ENCODE assay signal across 8 cellular contexts in genomic region chr1:151251656-151252470, GRCh38. TPM values are rescaled to one million over a fixed set of nuclear protein-coding genes. Genes with fewer than 3 reads are reported as not detected.
DNase-seq lines count a peak whose midpoint lies in the region; ATAC-seq lines count a peak whose summit lies in the region.

No MANE protein-coding gene starts in this region.

- H2AK5ac ChIP-seq in mesendoderm (ENCODE audit: low read length) = no peak overlapping the region

- no peak overlapping the region for H3K4ac ChIP-seq in mesendoderm (ENCODE audit: low read depth, low read length)

- peaks cover 8% of the 10 kb centered on the region for H3K4me1 ChIP-seq in effector memory CD4-positive, alpha-beta T cell (ENCODE audit: control insufficient read depth, insufficient read depth, low read length, poor library complexity, severe bottlenecking)
- no peaks in the 10 kb centered on the region for H3K4me1 ChIP-seq in mesendoderm (ENCODE audit: control insufficient read depth, low read depth, low read length)

- no peak overlapping the region for H2BK15ac ChIP-seq in mesendoderm (replicated peaks; ENCODE audit: low read depth)

- H3K79me1 ChIP-seq in mesendoderm (ENCODE audit: low read length) = no peaks in the 10 kb centered on the region

- no peak overlapping the region for H2BK120ac ChIP-seq in mesendoderm (ENCODE audit: low read depth, low read length)

- H3K9me3 ChIP-seq in effector memory CD4-positive, alpha-beta T cell (ENCODE audit: control insufficient read depth, low read length) = no peaks in the 10 kb centered on the region

- WGBS in mesendoderm (ENCODE audit: extremely low coverage, insufficient coverage, low lambda C conversion rate) = no CpG with 5 or more reads among the region's 16 CpGs

- H3K18ac ChIP-seq in mesendoderm (ENCODE audit: low read length) = no peak overlapping the region

- no peak overlapping the region for H2BK5ac ChIP-seq in mesendoderm (ENCODE audit: low read length)

- H3K4me2 ChIP-seq in mesendoderm (ENCODE audit: low read length) = no peak overlapping the region

- H3K27ac ChIP-seq in effector memory CD4-positive, alpha-beta T cell (ENCODE audit: insufficient read depth, low read length, poor library complexity, severe bottlenecking) = no peak overlapping the region
- no peak overlapping the region for H3K27ac ChIP-seq in mesendoderm (ENCODE audit: low read depth, low read length)

- ATAC-seq in GM21619 (IDR thresholded peaks at IDR 0.05; ENCODE audit: unreplicated experiment) = no peak

- H3K79me2 ChIP-seq in mesendoderm (ENCODE audit: control insufficient read depth, insufficient read depth, low read length) = peaks cover 15% of the 10 kb centered on the region

- H3K36me3 ChIP-seq in effector memory CD4-positive, alpha-beta T cell (ENCODE audit: control insufficient read depth, insufficient read depth, low read length) = peaks cover 16% of the 10 kb centered on the region
- peaks cover 7% of the 10 kb centered on the region for H3K36me3 ChIP-seq in mesendoderm (ENCODE audit: control insufficient read depth, insufficient read depth, low read length)

- no peak overlapping the region for H3K56ac ChIP-seq in mesendoderm (ENCODE audit: low read length)

- H3K9ac ChIP-seq in mesendoderm (ENCODE audit: low read length) = no peak overlapping the region

- no peak overlapping the region for H4K8ac ChIP-seq in mesendoderm (ENCODE audit: low read depth, low read length)

- peak; percentile 88 for DNase-seq in DMS53 treated with DMSO at 0.1 percent for 48 hours (lab: John Stamatoyannopoulos, UW; ENCODE audit: unreplicated experiment)
- DNase-seq in HS-5 (ENCODE audit: low read depth) = peak; percentile 58
- DNase-seq in NCI-H82 (lab: John Stamatoyannopoulos, UW) = peak; percentile 95
- DNase-seq in activated CD4-positive, alpha-beta T cell treated with anti-CD3 and anti-CD28 coated beads, Interleukin-2, amount 50 U/mL, for 24 hours (ENCODE audit: low read depth in 1 of 2, low spot score in 1 of 2) = peak; percentile 5 to 55
- DNase-seq in effector memory CD4-positive, alpha-beta T cell = peak; percentile 7 to 45 (median 27)
- peak; percentile 78 for DNase-seq in mesendoderm
- peak; percentile 20 for DNase-seq in stimulated activated CD8-positive, alpha-beta memory T cell treated with anti-CD3 and anti-CD28 coated beads, Interleukin-4, amount 100 ng/mL, for 24 hours (ENCODE audit: low read depth)

- H3K27me3 ChIP-seq in effector memory CD4-positive, alpha-beta T cell (replicated peaks; ENCODE audit: control insufficient read depth, insufficient read depth, low read length, poor library complexity, severe bottlenecking) = no peaks in the 10 kb centered on the region
- H3K27me3 ChIP-seq in mesendoderm (ENCODE audit: insufficient read depth, low read length, poor library complexity) = no peaks in the 10 kb centered on the region

- H3K23ac ChIP-seq in mesendoderm (ENCODE audit: low read length) = no peak overlapping the region

- H3K4me3 ChIP-seq in effector memory CD4-positive, alpha-beta T cell (ENCODE audit: insufficient read depth, low read depth, low read length, poor library complexity, severe bottlenecking) = no peak overlapping the region
- no peak overlapping the region for H3K4me3 ChIP-seq in mesendoderm (ENCODE audit: low read length)

- no peak overlapping the region for H4K5ac ChIP-seq in mesendoderm (ENCODE audit: low read length)

RNA-seq across cellular contexts. Expression of gene PSMD4, which starts 2.7 kb away (rescaled TPM):
- polyA plus RNA-seq in mesendoderm (2013, experiment 1 of 2) = 172 TPM
- 171 TPM for polyA plus RNA-seq in mesendoderm (2013, experiment 2 of 2)

RNA-seq across cellular contexts. Expression of gene ZNF687, which starts 30.2 kb away (rescaled TPM):
- polyA plus RNA-seq in mesendoderm (2013, experiment 1 of 2) = 18.8 TPM
- 21.8 TPM for polyA plus RNA-seq in mesendoderm (2013, experiment 2 of 2)

RNA-seq across cellular contexts. Expression of gene PIP5K1A, which starts 53.5 kb away (rescaled TPM):
- polyA plus RNA-seq in mesendoderm (2013, experiment 1 of 2) = 92.6 TPM
- polyA plus RNA-seq in mesendoderm (2013, experiment 2 of 2) = 93.5 TPM

Comparison
In these comparisons a context has a peak if more than half of its experiments do, and no peak if none do; other contexts are left out.
1. DNase-seq: peak in every context shown above with its lines; median percentile 95 in NCI-H82; 88 in DMS53 treated with DMSO at 0.1 percent for 48 hours; 78 in mesendoderm; 58 in HS-5; 30 in activated CD4-positive, alpha-beta T cell treated with anti-CD3 and anti-CD28 coated beads, Interleukin-2, amount 50 U/mL, for 24 hours; 27 in effector memory CD4-positive, alpha-beta T cell; 20 in stimulated activated CD8-positive, alpha-beta memory T cell treated with anti-CD3 and anti-CD28 coated beads, Interleukin-4, amount 100 ng/mL, for 24 hours.